ENCODE assay signal across 1 cellular context in the genomic region with DNA sequence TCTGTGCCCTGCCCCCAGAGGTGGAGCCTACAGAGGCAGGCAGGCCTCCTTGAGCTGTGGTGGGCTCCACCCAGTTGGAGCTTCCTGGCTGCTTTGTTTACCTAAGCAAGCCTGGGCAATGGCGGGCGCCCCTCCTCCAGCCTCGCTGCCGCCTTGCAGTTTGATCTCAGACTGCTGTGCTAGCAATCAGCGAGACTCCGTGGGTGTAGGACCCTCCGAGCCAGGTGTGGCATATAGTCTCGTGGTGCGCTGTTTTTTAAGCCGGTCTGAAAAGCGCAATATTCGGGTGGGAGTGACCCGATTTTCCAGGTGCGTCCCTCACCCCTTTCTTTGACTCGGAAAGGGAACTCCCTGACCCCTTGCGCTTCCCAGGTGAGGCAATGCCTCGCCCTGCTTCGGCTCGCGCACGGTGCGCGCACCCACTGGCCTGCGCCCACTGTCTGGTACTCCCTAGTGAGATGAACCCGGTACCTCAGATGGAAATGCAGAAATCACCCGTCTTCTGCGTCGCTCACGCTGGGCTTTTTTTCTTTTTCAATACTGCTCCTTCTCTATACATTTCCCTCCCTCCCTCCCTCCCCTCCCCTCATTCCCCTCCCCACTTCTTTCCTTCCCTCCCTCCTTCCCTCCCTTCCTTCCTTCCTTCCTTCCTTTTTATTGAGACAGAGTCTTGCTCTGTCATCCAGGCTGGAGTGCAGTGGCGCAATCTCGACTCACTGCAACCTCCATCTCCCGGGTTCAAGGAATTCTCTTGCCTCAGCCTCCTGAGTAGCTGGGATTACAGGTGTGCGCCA.
TF ChIP-seq lines count a peak whose summit lies in the region.

No MANE protein-coding gene starts in this region.

TF ChIP-seq in A549, 52 proteins besides CTCF, POLR2A, EP300 and RAD21:
- peak in 1 of 2 experiments; percentile 38; a peak in 1 of 4 replicates for TF ChIP-seq CEBPB (IDR thresholded peaks at IDR 0.05)
TF ChIP-seq in A549: peak in this region for 1; not testable (repeated sequence) for 51.
